8 cellular contexts compared by ENCODE assay signal in the genomic region with DNA sequence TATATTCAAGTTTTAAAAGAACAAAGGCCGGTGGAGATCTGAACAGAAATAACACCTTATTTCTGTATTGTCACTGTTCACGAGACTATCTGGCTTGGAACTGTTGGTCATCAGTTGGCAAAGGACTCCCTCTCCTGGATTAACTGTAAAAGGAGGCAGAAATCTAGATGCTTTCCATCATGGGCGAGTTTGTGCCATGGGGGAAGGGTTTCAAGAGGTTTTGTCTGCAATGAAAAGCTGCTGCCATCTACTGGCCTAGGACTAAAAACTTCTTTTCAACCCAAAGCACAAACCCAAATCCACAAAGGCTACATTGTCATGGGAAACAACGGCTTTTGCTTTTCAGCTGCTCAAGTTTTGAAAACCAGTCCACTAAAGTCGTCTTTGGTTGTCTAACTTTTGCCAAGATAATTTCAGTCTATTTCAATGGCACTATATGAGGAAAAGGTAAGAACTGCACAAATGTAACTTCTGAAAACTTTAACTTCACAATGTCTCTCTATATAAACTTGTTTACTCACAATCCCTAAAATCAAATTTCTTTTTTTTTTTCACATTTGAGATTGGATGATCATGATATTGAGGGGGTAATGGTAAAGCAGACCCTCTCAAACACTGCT.
DNase-seq lines count a peak whose midpoint lies in the region; ATAC-seq and TF ChIP-seq lines count a peak whose summit lies in the region.

No MANE protein-coding gene starts in this region.

- no peaks in the 10 kb centered on the region for H3K9me3 Mint-ChIP-seq in CD8-positive, alpha-beta memory T cell

- DNase-seq in CD8-positive, alpha-beta memory T cell: peak in 4 of 5 donors; percentile 8 to 60 (median 50)
- DNase-seq in GOT3 (lab: John Stamatoyannopoulos, UW) (peak; percentile 59), NCI-H2029 treated with DMSO at 0.1 percent for 48 hours (lab: John Stamatoyannopoulos, UW) (peak; percentile 97), T-helper 17 cell (peak in 2 of 3 donors; percentile 16 to 20), brain pericyte (ENCODE audit: low read depth, low spot score) (peak; percentile 62), iPS DF 4.7 (ENCODE audit: extremely low read depth, low spot score) (peak; percentile 84), spleen (no peak)

- POLR2A ChIA-PET in CD8-positive, alpha-beta memory T cell (lab: Charles Lee): interaction anchor here (0.6 kb wide), 1 partner anchor 26 kb away, joined by 3 read pairs; no protein-coding TSS in a partner anchor

- CTCF ChIA-PET in CD8-positive, alpha-beta memory T cell (lab: Charles Lee): interaction anchor here (1.3 to 2.1 kb wide), 6 partner anchors 8 to 772 kb away, joined by 3 to 10 read pairs (median 5); no protein-coding TSS in a partner anchor

- H3K27ac ChIP-seq in CD8-positive, alpha-beta memory T cell (ENCODE audit: low read depth, low read length): no peak overlapping the region
- peak overlapping the region in 1 of 8 donors; percentile 16 for H3K27ac ChIP-seq in spleen

- H3K36me3 ChIP-seq in CD8-positive, alpha-beta memory T cell (ENCODE audit: insufficient read depth, low read length): no peaks in the 10 kb centered on the region
- H3K36me3 ChIP-seq in spleen: peaks cover 0 to 12% (median 0%) of the 10 kb centered on the region in 6 donors

- no peak overlapping the region for H3K4me3 ChIP-seq in CD8-positive, alpha-beta memory T cell (ENCODE audit: low read length)
- H3K4me3 ChIP-seq in spleen: no peak overlapping the region

- H3K27me3 ChIP-seq in CD8-positive, alpha-beta memory T cell (ENCODE audit: insufficient read depth, low read length, poor library complexity, severe bottlenecking): no peaks in the 10 kb centered on the region
- H3K27me3 ChIP-seq in spleen (replicated peaks in 1 of 7): no peaks in the 10 kb centered on the region

- H3K27ac Mint-ChIP-seq in CD8-positive, alpha-beta memory T cell: peak overlapping the region in 1 of 8 donors; percentile 22
- no peak overlapping the region for H3K27ac Mint-ChIP-seq in T-helper 17 cell

- ATAC-seq in T-helper 17 cell: peak; percentile 65
- ATAC-seq in HG02938 (IDR thresholded peaks at IDR 0.05; ENCODE audit: unreplicated experiment): no peak

- TF ChIP-seq POLR2A in spleen (IDR thresholded peaks at IDR 0.05): no peak

- peaks cover 3 to 6% of the 10 kb centered on the region in 2 donors for H3K27me3 Mint-ChIP-seq in CD8-positive, alpha-beta memory T cell
- H3K27me3 Mint-ChIP-seq in T-helper 17 cell: peaks cover 16% of the 10 kb centered on the region

- intact Hi-C loops in spleen (cut with DNase I; ENCODE audit: low total_unique reads): loop anchor here (5.0 kb wide), 1 partner anchor 775 kb away; no protein-coding TSS in a partner anchor

- H3K9me3 ChIP-seq in CD8-positive, alpha-beta memory T cell (ENCODE audit: low read length): no peaks in the 10 kb centered on the region
- H3K9me3 ChIP-seq in T-helper 17 cell (ENCODE audit: control insufficient read depth, low read length, poor library complexity, severe bottlenecking) (no peaks in the 10 kb centered on the region), spleen (no peaks in the 10 kb centered on the region)

- TF ChIP-seq CTCF in spleen (IDR thresholded peaks at IDR 0.05 in 8 of 11, conservative IDR thresholded peaks at IDR 0.05 in 3 of 11): peak; percentile 37 to 89 (median 68)

- 7 to 12% (median 9%) methylated on average over 5 of the region's 5 CpGs for WGBS in spleen, 5 donors

- no peak overlapping the region for H3K4me3 Mint-ChIP-seq in CD8-positive, alpha-beta memory T cell
- H3K4me3 Mint-ChIP-seq in T-helper 17 cell: no peak overlapping the region

- no peaks in the 10 kb centered on the region for H3K4me1 ChIP-seq in CD8-positive, alpha-beta memory T cell (ENCODE audit: insufficient read depth, low read length)
- H3K4me1 ChIP-seq in spleen: peaks cover 5 to 34% (median 10%) of the 10 kb centered on the region in 6 donors

- H3K36me3 Mint-ChIP-seq in CD8-positive, alpha-beta memory T cell: no peaks in the 10 kb centered on the region
- H3K36me3 Mint-ChIP-seq in T-helper 17 cell (ENCODE audit: low read depth): no peaks in the 10 kb centered on the region

- peaks cover 7 to 21% (median 15%) of the 10 kb centered on the region in 3 donors for H3K4me1 Mint-ChIP-seq in CD8-positive, alpha-beta memory T cell
- peaks cover 8% of the 10 kb centered on the region for H3K4me1 Mint-ChIP-seq in T-helper 17 cell
